ENCODE assay signal across 16 cellular contexts in genomic region chr7:99404235-99404976, GRCh38. TPM values are rescaled to one million over a fixed set of nuclear protein-coding genes. Genes with fewer than 3 reads are reported as not detected.
DNase-seq lines count a peak whose midpoint lies in the region; ATAC-seq, FAIRE-seq and TF ChIP-seq lines count a peak whose summit lies in the region.
"Had no signal": no experiment of that assay in that cellular context is flagged by ENCODE, and none has a peak within 500 bp of the region (broad histone marks: within the 10 kb centered on the region; RNA-seq: fewer than 3 reads in every experiment).

No MANE protein-coding gene starts in this region.

- H3K36me3 ChIP-seq in HepG2 (replicated peaks in 1 of 2; ENCODE audit: control insufficient read depth in 1 of 2, insufficient read depth in 2 of 2, low read length in 2 of 2) (peaks cover 35 to 51% of the 10 kb centered on the region in 2 experiments), right lobe of liver (peaks cover 0 to 36% (median 8%) of the 10 kb centered on the region in 4 donors)

- peaks cover 46% of the 10 kb centered on the region for H3K79me2 ChIP-seq in HepG2 (ENCODE audit: insufficient read depth, low read length)

- no peak overlapping the region for H2AFZ ChIP-seq in HepG2 (ENCODE audit: low read length)

- peak overlapping the region; percentile 77 for H3K27ac Mint-ChIP-seq in activated naive CD8-positive, alpha-beta T cell
- H3K27ac Mint-ChIP-seq in immature natural killer cell, result peak overlapping the region; percentile 35 to 90 (median 78)

- H3K4me2 ChIP-seq in HepG2 (ENCODE audit: low read depth, low read length), result no peak overlapping the region
- H3K4me2 ChIP-seq: BLaER1 had no signal

- no peak overlapping the region for H3K9ac ChIP-seq in HepG2 (ENCODE audit: insufficient read depth, low read depth, low read length)
- H3K9ac ChIP-seq: BLaER1 had no signal

- no peak for TF ChIP-seq RAD21 in HepG2 (CRISPR knock-in tag; IDR thresholded peaks at IDR 0.05)

- intact Hi-C loops in HepG2 (cut with micrococcal nuclease; ENCODE audit: unreplicated experiment), result no loop called here
- intact Hi-C loops in right lobe of liver (cut with DNase I), result no loop called here

- CTCF ChIA-PET in HepG2 (lab: Yijun Ruan, JAX; ENCODE audit: low intra/inter-chr PET ratio, low total read pairs), result no interaction called here

- H3K27ac ChIP-seq in HepG2 (ENCODE audit: extremely low read length, insufficient read depth, low read length) (no peak overlapping the region), right lobe of liver (no peak overlapping the region)
- H3K27ac ChIP-seq: BLaER1, colonic mucosa, foreskin keratinocyte, neutrophil had no signal

- peaks cover 0 to 4% of the 10 kb centered on the region in 2 experiments; a peak in 2 of 5 replicates for H3K27me3 ChIP-seq in HepG2 (ENCODE audit: control insufficient read depth in 1 of 2, insufficient read depth in 2 of 2, low read length in 2 of 2)
- no peaks in the 10 kb centered on the region for H3K27me3 ChIP-seq in right lobe of liver
- H3K27me3 ChIP-seq: BLaER1, colonic mucosa, foreskin keratinocyte, neutrophil had no signal

- in situ Hi-C loops in HepG2 (cut with HindIII; ENCODE audit: extremely low pct_ligation_motif_present, low pct_unique_long_range_greater_than_20kb), result no loop called here

- TF ChIP-seq EP300 in HepG2 (IDR thresholded peaks at IDR 0.05; ENCODE audit: low read depth in 2 of 2, low read length in 2 of 2) (no peak), HepG2 (CRISPR knock-in tag; IDR thresholded peaks at IDR 0.05; ENCODE audit: borderline replicate concordance) (no peak)

- H3K27me3 Mint-ChIP-seq in activated naive CD8-positive, alpha-beta T cell, result no peaks in the 10 kb centered on the region
- peaks cover 9 to 25% (median 21%) of the 10 kb centered on the region in 3 donors for H3K27me3 Mint-ChIP-seq in immature natural killer cell (ENCODE audit: low read depth in 3 of 3)

- no peaks in the 10 kb centered on the region for H4K20me1 ChIP-seq in HepG2 (ENCODE audit: insufficient read depth, low read length)

- no peak overlapping the region for H3K4me3 ChIP-seq in HepG2 (replicated peaks in 1 of 3; ENCODE audit: insufficient read depth in 1 of 3, low read depth in 2 of 3, low read length in 3 of 3)
- H3K4me3 ChIP-seq in right lobe of liver, result no peak overlapping the region
- H3K4me3 ChIP-seq: BLaER1, colonic mucosa had no signal

- H3K36me3 Mint-ChIP-seq in activated naive CD8-positive, alpha-beta T cell, result peaks cover 4% of the 10 kb centered on the region
- H3K36me3 Mint-ChIP-seq in immature natural killer cell, result peaks cover 12 to 19% (median 12%) of the 10 kb centered on the region in 3 donors

- H3K4me1 ChIP-seq in HepG2 (ENCODE audit: insufficient read depth, low read length) (peaks cover 27% of the 10 kb centered on the region), right lobe of liver (peaks cover 0 to 19% (median 7%) of the 10 kb centered on the region in 4 donors)

- H3K9me3 ChIP-seq in HepG2 (ENCODE audit: low read length) (no peaks in the 10 kb centered on the region), right lobe of liver (no peaks in the 10 kb centered on the region)
- H3K9me3 ChIP-seq: BLaER1, colonic mucosa, neutrophil had no signal

- no peak for TF ChIP-seq CTCF in HepG2 (CRISPR knock-in tag; IDR thresholded peaks at IDR 0.05)
- TF ChIP-seq CTCF in right lobe of liver (IDR thresholded peaks at IDR 0.05), result no peak

- ATAC-seq in HepG2 (no peak), right lobe of liver (no peak), GM21526 (IDR thresholded peaks at IDR 0.05; ENCODE audit: low FRiP score, unreplicated experiment) (no peak)
- ATAC-seq: foreskin keratinocyte had no signal

- WGBS in HepG2 (ENCODE audit: low lambda C conversion rate), result 98% methylated on average over 14 of the region's 18 CpGs
- WGBS in right lobe of liver (ENCODE audit: insufficient coverage, low coverage, low lambda C conversion rate, missing lambda C conversion rate), result 79% methylated on average over 9 of the region's 18 CpGs

- TF ChIP-seq POLR2A in HepG2 (IDR thresholded peaks at IDR 0.05; ENCODE audit: insufficient read depth in 1 of 2, low read depth in 2 of 2, low read length in 2 of 2), result no peak
- no peak for TF ChIP-seq POLR2A in right lobe of liver (IDR thresholded peaks at IDR 0.05)

- H3K4me3 Mint-ChIP-seq in activated naive CD8-positive, alpha-beta T cell, result no peak overlapping the region
- H3K4me3 Mint-ChIP-seq in immature natural killer cell, result peak overlapping the region in 4 of 5 donors; percentile 29 to 80 (median 46)

- POLR2A ChIA-PET in HepG2 (lab: Yijun Ruan, JAX), result no interaction called here

- FAIRE-seq in HepG2 (lab: Jason Lieb, UNC), result no peak
- FAIRE-seq: keratinocyte had no signal

- DNase-seq in HepG2 (ENCODE audit: low spot score), result no peak
- no peak for DNase-seq in right lobe of liver
- no peak for DNase-seq in immature natural killer cell
- DNase-seq in activated CD4-positive, CD25-positive, alpha-beta regulatory T cell (lab: John Stamatoyannopoulos, UW), result no peak
- no peak for DNase-seq in ecto neural progenitor cell (ENCODE audit: low spot score)
- DNase-seq in SKM-1 (lab: John Stamatoyannopoulos, UW; ENCODE audit: unreplicated experiment), result no peak
- DNase-seq: activated CD4-positive, alpha-beta T cell treated with anti-CD3 and anti-CD28 coated beads for 48 hours; activated gamma-delta T cell; colonic mucosa; foreskin keratinocyte; GDM1 had no signal

- no TSS peak for BruUV-seq in HepG2 (replicated peaks; lab: Mats Ljungman, UMichigan)

- H3K4me1 Mint-ChIP-seq in activated naive CD8-positive, alpha-beta T cell (ENCODE audit: low read depth), result peaks cover 34% of the 10 kb centered on the region
- H3K4me1 Mint-ChIP-seq in immature natural killer cell, result peaks cover 46 to 55% of the 10 kb centered on the region in 2 donors

- H3K9me3 Mint-ChIP-seq in activated naive CD8-positive, alpha-beta T cell (ENCODE audit: low read depth), result no peaks in the 10 kb centered on the region
- H3K9me3 Mint-ChIP-seq in immature natural killer cell, result no peaks in the 10 kb centered on the region

RNA-seq across cellular contexts. Expression of gene PDAP1, which starts 4.0 kb away (rescaled TPM):
- total RNA-seq in HepG2 (2016; rRNA removed; fragmentation: Illumina TruSeq; extraction: Trizol) (95.1 and 100 TPM in 2 replicates), right lobe of liver (10 to 100 TPM; 36.3 to 52.9 (median 39.6) TPM)
- total RNA-seq in HepG2 (2016; cell fraction: cytosol; rRNA removed; fragmentation: Illumina TruSeq; extraction: Trizol; ENCODE audit: low read depth), result 15.0 and 19.2 TPM in 2 replicates
- 90.3 and 105 TPM in 2 replicates for total RNA-seq in HepG2 (2016; cell fraction: insoluble cytoplasmic fraction; rRNA removed; fragmentation: Illumina TruSeq; extraction: Trizol)
- total RNA-seq in HepG2 (2016; cell fraction: membrane; rRNA removed; fragmentation: Illumina TruSeq; extraction: Trizol), result 52.2 and 52.9 TPM in 2 replicates
- total RNA-seq in HepG2 (2016; cell fraction: nucleus; rRNA removed; fragmentation: Illumina TruSeq; extraction: Trizol), result 30.1 and 33.8 TPM in 2 replicates
- polyA plus RNA-seq in HepG2 (2011; rRNA removed) (12.8 and 13.0 TPM in 2 replicates), immature natural killer cell (10 to 100 TPM; 20.7 to 43.3 (median 30.0) TPM)
- 19.6 and 25.2 TPM in 2 replicates for polyA plus RNA-seq in HepG2 (2011; cell fraction: cytosol; rRNA removed)
- polyA plus RNA-seq in HepG2 (2011; cell fraction: nucleus; rRNA removed), result 14.1 and 20.3 TPM in 2 replicates
- polyA plus RNA-seq in HepG2 (2012), result 53.9 and 81.7 TPM in 2 replicates
- 38.3 and 39.1 TPM in 2 replicates for polyA plus RNA-seq in HepG2 (2016; cell fraction: cytosol; fragmentation: Illumina TruSeq; extraction: Trizol; ENCODE audit: low read depth)
- 158 and 188 TPM in 2 replicates for polyA plus RNA-seq in HepG2 (2016; cell fraction: insoluble cytoplasmic fraction; fragmentation: Illumina TruSeq; extraction: Trizol; ENCODE audit: low read depth)
- polyA plus RNA-seq in HepG2 (2016; cell fraction: membrane; fragmentation: Illumina TruSeq; extraction: Trizol; ENCODE audit: low read depth), result 81.7 and 84.4 TPM in 2 replicates
- 112 and 119 TPM in 2 replicates for polyA plus RNA-seq in HepG2 (2016; cell fraction: nucleus; fragmentation: Illumina TruSeq; extraction: Trizol; ENCODE audit: insufficient read depth, low read depth)
- 11.3 and 20.5 TPM in 2 replicates for polyA minus RNA-seq in HepG2 (2011; rRNA and poly(A)+ RNA removed; ENCODE audit: low replicate concordance)
- polyA minus RNA-seq in HepG2 (2011; cell fraction: cytosol; rRNA and poly(A)+ RNA removed), result 9.1 and 13.5 TPM in 2 replicates
- 5.4 and 7.5 TPM in 2 replicates for polyA minus RNA-seq in HepG2 (2011; cell fraction: nucleus; rRNA and poly(A)+ RNA removed)

RNA-seq across cellular contexts. Expression of gene BUD31, which starts 4.4 kb away (rescaled TPM):
- total RNA-seq in HepG2 (2016; rRNA removed; fragmentation: Illumina TruSeq; extraction: Trizol) (79.1 and 101 TPM in 2 replicates), right lobe of liver (10 to 100 TPM; 25.6 to 49.2 (median 33.3) TPM)
- total RNA-seq in HepG2 (2016; cell fraction: cytosol; rRNA removed; fragmentation: Illumina TruSeq; extraction: Trizol; ENCODE audit: low read depth), result 107 and 126 TPM in 2 replicates
- total RNA-seq in HepG2 (2016; cell fraction: insoluble cytoplasmic fraction; rRNA removed; fragmentation: Illumina TruSeq; extraction: Trizol), result 82.3 and 106 TPM in 2 replicates
- 94.8 and 104 TPM in 2 replicates for total RNA-seq in HepG2 (2016; cell fraction: membrane; rRNA removed; fragmentation: Illumina TruSeq; extraction: Trizol)
- total RNA-seq in HepG2 (2016; cell fraction: nucleus; rRNA removed; fragmentation: Illumina TruSeq; extraction: Trizol), result 32.8 and 34.3 TPM in 2 replicates
- polyA plus RNA-seq in HepG2 (2011; rRNA removed) (29.8 and 35.1 TPM in 2 replicates), immature natural killer cell (100 to 1,000 TPM; 265 to 362 (median 279) TPM)
- polyA plus RNA-seq in HepG2 (2011; cell fraction: cytosol; rRNA removed), result 28.0 and 29.4 TPM in 2 replicates
- polyA plus RNA-seq in HepG2 (2011; cell fraction: nucleus; rRNA removed), result 22.8 and 23.2 TPM in 2 replicates
- 43.3 and 47.1 TPM in 2 replicates for polyA plus RNA-seq in HepG2 (2012)
- 95.5 and 116 TPM in 2 replicates for polyA plus RNA-seq in HepG2 (2016; cell fraction: cytosol; fragmentation: Illumina TruSeq; extraction: Trizol; ENCODE audit: low read depth)
- polyA plus RNA-seq in HepG2 (2016; cell fraction: insoluble cytoplasmic fraction; fragmentation: Illumina TruSeq; extraction: Trizol; ENCODE audit: low read depth), result 107 and 115 TPM in 2 replicates
- polyA plus RNA-seq in HepG2 (2016; cell fraction: membrane; fragmentation: Illumina TruSeq; extraction: Trizol; ENCODE audit: low read depth), result 80.6 and 97.1 TPM in 2 replicates
- polyA plus RNA-seq in HepG2 (2016; cell fraction: nucleus; fragmentation: Illumina TruSeq; extraction: Trizol; ENCODE audit: insufficient read depth, low read depth), result 49.7 and 51.5 TPM in 2 replicates
- 27.6 and 30.9 TPM in 2 replicates for polyA minus RNA-seq in HepG2 (2011; rRNA and poly(A)+ RNA removed; ENCODE audit: low replicate concordance)
- 16.5 and 20.6 TPM in 2 replicates for polyA minus RNA-seq in HepG2 (2011; cell fraction: cytosol; rRNA and poly(A)+ RNA removed)
- polyA minus RNA-seq in HepG2 (2011; cell fraction: nucleus; rRNA and poly(A)+ RNA removed), result 17.6 and 25.0 TPM in 2 replicates

RNA-seq across cellular contexts. Expression of gene ARPC1B, which starts 29.9 kb away (rescaled TPM):
- 89.1 and 92.2 TPM in 2 replicates for total RNA-seq in HepG2 (2016; rRNA removed; fragmentation: Illumina TruSeq; extraction: Trizol)
- total RNA-seq in HepG2 (2016; cell fraction: cytosol; rRNA removed; fragmentation: Illumina TruSeq; extraction: Trizol; ENCODE audit: low read depth), result 177 and 178 TPM in 2 replicates
- 96.5 and 103 TPM in 2 replicates for total RNA-seq in HepG2 (2016; cell fraction: insoluble cytoplasmic fraction; rRNA removed; fragmentation: Illumina TruSeq; extraction: Trizol)
- total RNA-seq in HepG2 (2016; cell fraction: membrane; rRNA removed; fragmentation: Illumina TruSeq; extraction: Trizol), result 193 and 196 TPM in 2 replicates
- 40.7 and 55.8 TPM in 2 replicates for total RNA-seq in HepG2 (2016; cell fraction: nucleus; rRNA removed; fragmentation: Illumina TruSeq; extraction: Trizol)
- 72.9 and 89.3 TPM in 2 replicates for polyA plus RNA-seq in HepG2 (2011; rRNA removed)
- polyA plus RNA-seq in HepG2 (2011; cell fraction: cytosol; rRNA removed), result 96.6 and 133 TPM in 2 replicates
- polyA plus RNA-seq in HepG2 (2011; cell fraction: nucleus; rRNA removed), result 99.1 and 115 TPM in 2 replicates
- 36.2 and 88.7 TPM in 2 replicates for polyA plus RNA-seq in HepG2 (2012)
- 263 and 307 TPM in 2 replicates for polyA plus RNA-seq in HepG2 (2016; cell fraction: cytosol; fragmentation: Illumina TruSeq; extraction: Trizol; ENCODE audit: low read depth)
- 123 and 124 TPM in 2 replicates for polyA plus RNA-seq in HepG2 (2016; cell fraction: insoluble cytoplasmic fraction; fragmentation: Illumina TruSeq; extraction: Trizol; ENCODE audit: low read depth)
- polyA plus RNA-seq in HepG2 (2016; cell fraction: membrane; fragmentation: Illumina TruSeq; extraction: Trizol; ENCODE audit: low read depth), result 224 and 233 TPM in 2 replicates
- polyA plus RNA-seq in HepG2 (2016; cell fraction: nucleus; fragmentation: Illumina TruSeq; extraction: Trizol; ENCODE audit: insufficient read depth, low read depth), result 78.2 and 84.5 TPM in 2 replicates
- polyA minus RNA-seq in HepG2 (2011; rRNA and poly(A)+ RNA removed; ENCODE audit: low replicate concordance), result 58.7 and 66.9 TPM in 2 replicates
- polyA minus RNA-seq in HepG2 (2011; cell fraction: cytosol; rRNA and poly(A)+ RNA removed), result 37.9 and 45.0 TPM in 2 replicates
- polyA minus RNA-seq in HepG2 (2011; cell fraction: nucleus; rRNA and poly(A)+ RNA removed), result 27.1 and 29.6 TPM in 2 replicates
- 100 to 1,000 TPM in 2 of 6 experiments, 10 to 100 TPM in 4; 24.4 to 197 (median 52.7) TPM for total RNA-seq in right lobe of liver
- 100 to 1,000 TPM; 582 to 834 (median 626) TPM for polyA plus RNA-seq in immature natural killer cell

RNA-seq across cellular contexts. Expression of gene PTCD1, which starts 34.2 kb away (rescaled TPM):
- total RNA-seq in HepG2 (2016; rRNA removed; fragmentation: Illumina TruSeq; extraction: Trizol), result 4.7 and 8.4 TPM in 2 replicates
- total RNA-seq in HepG2 (2016; cell fraction: cytosol; rRNA removed; fragmentation: Illumina TruSeq; extraction: Trizol; ENCODE audit: low read depth), result 1.1 TPM in 2 replicates
- 6.6 and 6.9 TPM in 2 replicates for total RNA-seq in HepG2 (2016; cell fraction: insoluble cytoplasmic fraction; rRNA removed; fragmentation: Illumina TruSeq; extraction: Trizol)
- total RNA-seq in HepG2 (2016; cell fraction: membrane; rRNA removed; fragmentation: Illumina TruSeq; extraction: Trizol), result 2.7 and 3.1 TPM in 2 replicates
- total RNA-seq in HepG2 (2016; cell fraction: nucleus; rRNA removed; fragmentation: Illumina TruSeq; extraction: Trizol), result 5.3 and 7.0 TPM in 2 replicates
- polyA plus RNA-seq in HepG2 (2011; rRNA removed), result 3.0 and 3.4 TPM in 2 replicates
- 2.6 and 3.5 TPM in 2 replicates for polyA plus RNA-seq in HepG2 (2011; cell fraction: cytosol; rRNA removed)
- 8.7 and 9.3 TPM in 2 replicates for polyA plus RNA-seq in HepG2 (2011; cell fraction: nucleus; rRNA removed)
- 2.8 and 4.0 TPM in 2 replicates for polyA plus RNA-seq in HepG2 (2012)
- 0.45 and 0.50 TPM in 2 replicates for polyA plus RNA-seq in HepG2 (2016; cell fraction: cytosol; fragmentation: Illumina TruSeq; extraction: Trizol; ENCODE audit: low read depth)
- 3.6 and 4.2 TPM in 2 replicates for polyA plus RNA-seq in HepG2 (2016; cell fraction: insoluble cytoplasmic fraction; fragmentation: Illumina TruSeq; extraction: Trizol; ENCODE audit: low read depth)
- polyA plus RNA-seq in HepG2 (2016; cell fraction: membrane; fragmentation: Illumina TruSeq; extraction: Trizol; ENCODE audit: low read depth), result 1.1 TPM in 2 replicates
- polyA plus RNA-seq in HepG2 (2016; cell fraction: nucleus; fragmentation: Illumina TruSeq; extraction: Trizol; ENCODE audit: insufficient read depth, low read depth), result 7.2 and 7.4 TPM in 2 replicates
- 4.9 and 6.4 TPM in 2 replicates for polyA minus RNA-seq in HepG2 (2011; rRNA and poly(A)+ RNA removed; ENCODE audit: low replicate concordance)
- 2.3 and 3.4 TPM in 2 replicates for polyA minus RNA-seq in HepG2 (2011; cell fraction: cytosol; rRNA and poly(A)+ RNA removed)
- 3.3 and 5.2 TPM in 2 replicates for polyA minus RNA-seq in HepG2 (2011; cell fraction: nucleus; rRNA and poly(A)+ RNA removed)
- 1 to 10 TPM; 2.4 to 5.3 (median 2.8) TPM for total RNA-seq in right lobe of liver
- 1 to 10 TPM in 2 of 3 donors, under 1 TPM in 1; 0.83 to 3.7 (median 1.4) TPM for polyA plus RNA-seq in immature natural killer cell

RNA-seq across cellular contexts. Expression of gene CPSF4, which starts 34.3 kb away (rescaled TPM):
- total RNA-seq in HepG2 (2016; rRNA removed; fragmentation: Illumina TruSeq; extraction: Trizol), result 44.4 and 49.6 TPM in 2 replicates
- 49.0 and 53.5 TPM in 2 replicates for total RNA-seq in HepG2 (2016; cell fraction: cytosol; rRNA removed; fragmentation: Illumina TruSeq; extraction: Trizol; ENCODE audit: low read depth)
- 45.9 and 53.1 TPM in 2 replicates for total RNA-seq in HepG2 (2016; cell fraction: insoluble cytoplasmic fraction; rRNA removed; fragmentation: Illumina TruSeq; extraction: Trizol)
- total RNA-seq in HepG2 (2016; cell fraction: membrane; rRNA removed; fragmentation: Illumina TruSeq; extraction: Trizol), result 79.7 and 79.9 TPM in 2 replicates
- total RNA-seq in HepG2 (2016; cell fraction: nucleus; rRNA removed; fragmentation: Illumina TruSeq; extraction: Trizol), result 37.5 and 41.5 TPM in 2 replicates
- polyA plus RNA-seq in HepG2 (2011; rRNA removed), result 34.1 and 46.9 TPM in 2 replicates
- 25.3 and 33.9 TPM in 2 replicates for polyA plus RNA-seq in HepG2 (2011; cell fraction: cytosol; rRNA removed)
- 91.4 and 98.3 TPM in 2 replicates for polyA plus RNA-seq in HepG2 (2011; cell fraction: nucleus; rRNA removed)
- 20.7 and 21.6 TPM in 2 replicates for polyA plus RNA-seq in HepG2 (2012)
- 59.8 and 60.5 TPM in 2 replicates for polyA plus RNA-seq in HepG2 (2016; cell fraction: cytosol; fragmentation: Illumina TruSeq; extraction: Trizol; ENCODE audit: low read depth)
- 48.9 and 50.6 TPM in 2 replicates for polyA plus RNA-seq in HepG2 (2016; cell fraction: insoluble cytoplasmic fraction; fragmentation: Illumina TruSeq; extraction: Trizol; ENCODE audit: low read depth)
- polyA plus RNA-seq in HepG2 (2016; cell fraction: membrane; fragmentation: Illumina TruSeq; extraction: Trizol; ENCODE audit: low read depth), result 72.4 and 75.2 TPM in 2 replicates
- polyA plus RNA-seq in HepG2 (2016; cell fraction: nucleus; fragmentation: Illumina TruSeq; extraction: Trizol; ENCODE audit: insufficient read depth, low read depth), result 101 and 102 TPM in 2 replicates
- 50.0 and 95.3 TPM in 2 replicates for polyA minus RNA-seq in HepG2 (2011; rRNA and poly(A)+ RNA removed; ENCODE audit: low replicate concordance)
- polyA minus RNA-seq in HepG2 (2011; cell fraction: cytosol; rRNA and poly(A)+ RNA removed), result 12.8 and 13.5 TPM in 2 replicates
- 36.1 and 37.3 TPM in 2 replicates for polyA minus RNA-seq in HepG2 (2011; cell fraction: nucleus; rRNA and poly(A)+ RNA removed)
- total RNA-seq in right lobe of liver, result 10 to 100 TPM; 10.1 to 16.7 (median 12.0) TPM
- 10 to 100 TPM; 18.4 to 26.6 (median 22.2) TPM for polyA plus RNA-seq in immature natural killer cell
